ENCODE assay signal across 1 cellular context in the genomic region with DNA sequence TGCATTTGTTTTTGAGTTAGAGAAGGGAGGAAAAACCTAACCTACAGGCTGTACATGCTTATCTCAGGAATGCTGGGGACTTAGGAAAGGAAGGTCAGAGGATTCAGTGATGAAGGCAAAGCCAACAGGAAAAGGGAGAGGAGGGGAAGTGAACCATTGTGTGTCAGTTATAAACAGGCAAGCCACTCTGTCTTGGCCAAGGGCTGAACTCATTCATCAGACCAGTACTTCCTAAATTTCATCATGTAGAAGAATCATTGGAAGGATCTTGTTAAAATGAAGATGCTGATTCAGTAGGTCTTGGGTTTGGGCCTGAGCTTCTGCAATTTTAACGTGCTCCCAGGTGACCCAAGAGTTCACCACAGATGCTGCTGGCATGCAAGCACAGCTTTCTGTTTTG.
TF ChIP-seq lines count a peak whose summit lies in the region.

No MANE protein-coding gene starts in this region.

TF ChIP-seq in IMR-90, 13 proteins besides CTCF, POLR2A, EP300 and RAD21:
- TF ChIP-seq MAZ (IDR thresholded peaks at IDR 0.05; ENCODE audit: borderline replicate concordance, low read depth, low read length): no peak
- TF ChIP-seq CEBPB (IDR thresholded peaks at IDR 0.05; ENCODE audit: low read depth, low read length): no peak
- TF ChIP-seq NFE2L2 (IDR thresholded peaks at IDR 0.05; ENCODE audit: low read depth, low read length): no peak
- TF ChIP-seq SMC3 (IDR thresholded peaks at IDR 0.05; ENCODE audit: low read depth, low read length): no peak
- TF ChIP-seq RFX5 (IDR thresholded peaks at IDR 0.05; ENCODE audit: low read depth, low read length): no peak
- no peak for TF ChIP-seq BHLHE40 (IDR thresholded peaks at IDR 0.05; ENCODE audit: low read depth, low read length)
- no peak for TF ChIP-seq RCOR1 (IDR thresholded peaks at IDR 0.05; ENCODE audit: insufficient replicate concordance, low read length)
- TF ChIP-seq, protein P1, sequence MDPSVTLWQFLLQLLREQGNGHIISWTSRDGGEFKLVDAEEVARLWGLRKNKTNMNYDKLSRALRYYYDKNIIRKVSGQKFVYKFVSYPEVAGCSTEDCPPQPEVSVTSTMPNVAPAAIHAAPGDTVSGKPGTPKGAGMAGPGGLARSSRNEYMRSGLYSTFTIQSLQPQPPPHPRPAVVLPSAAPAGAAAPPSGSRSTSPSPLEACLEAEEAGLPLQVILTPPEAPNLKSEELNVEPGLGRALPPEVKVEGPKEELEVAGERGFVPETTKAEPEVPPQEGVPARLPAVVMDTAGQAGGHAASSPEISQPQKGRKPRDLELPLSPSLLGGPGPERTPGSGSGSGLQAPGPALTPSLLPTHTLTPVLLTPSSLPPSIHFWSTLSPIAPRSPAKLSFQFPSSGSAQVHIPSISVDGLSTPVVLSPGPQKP (IDR thresholded peaks at IDR 0.05; ENCODE audit: borderline replicate concordance, low read depth, low read length): no peak
- no peak for TF ChIP-seq MAFK (IDR thresholded peaks at IDR 0.05; ENCODE audit: low read depth, low read length)
- no peak for TF ChIP-seq MXI1 (IDR thresholded peaks at IDR 0.05; ENCODE audit: borderline replicate concordance, low read depth, low read length)
- TF ChIP-seq FOS (IDR thresholded peaks at IDR 0.05; ENCODE audit: low read depth, low read length): no peak
- no peak for TF ChIP-seq CHD1 (IDR thresholded peaks at IDR 0.05; ENCODE audit: low read depth, low read length)
- no peak for TF ChIP-seq USF2 (IDR thresholded peaks at IDR 0.05; ENCODE audit: low read depth, low read length)
TF ChIP-seq in IMR-90: peak in this region for 0.
